In the genomic region with DNA sequence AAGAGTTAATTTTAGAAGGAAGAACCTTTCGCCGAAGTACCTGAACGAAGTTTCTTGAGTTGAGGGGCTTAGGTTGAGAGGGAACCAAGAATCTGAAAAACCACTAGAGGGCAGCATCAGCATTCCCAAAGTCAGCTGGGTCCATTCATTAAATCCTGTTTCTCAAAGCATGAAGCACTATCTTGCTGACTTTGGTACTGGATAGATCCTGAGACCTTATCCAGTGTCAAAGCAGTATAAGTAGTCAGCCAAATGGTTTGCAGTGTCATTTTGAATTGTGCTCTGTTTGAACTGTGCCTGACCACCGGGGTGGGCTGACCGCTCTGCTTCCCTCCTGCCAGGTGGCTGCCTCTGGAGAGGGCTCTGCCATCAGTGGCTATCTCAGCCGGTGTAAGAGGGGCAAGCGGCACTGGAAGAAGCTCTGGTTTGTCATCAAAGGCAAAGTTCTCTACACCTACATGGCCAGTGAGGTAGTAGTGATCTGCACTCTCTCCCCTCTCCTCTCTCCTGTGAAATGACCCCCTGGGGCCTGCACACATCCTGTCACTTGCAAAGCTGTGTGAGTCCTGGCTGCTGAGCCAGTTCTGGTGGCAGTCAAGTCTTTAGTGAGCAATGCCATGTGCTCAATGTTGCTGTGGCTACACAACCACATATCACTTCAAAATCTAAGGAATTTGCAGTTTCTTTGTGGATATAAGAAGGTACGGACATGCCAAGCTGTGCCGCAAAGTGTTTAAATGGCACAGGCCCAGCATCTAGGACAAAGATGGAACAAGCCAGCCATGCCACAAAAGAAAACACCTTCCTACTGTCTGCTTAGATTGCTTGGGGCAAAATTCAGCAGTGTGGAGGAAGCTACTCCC, we compare ENCODE assay signal across 8 cellular contexts. TPM values are rescaled to one million over a fixed set of nuclear protein-coding genes. Genes with fewer than 3 reads are reported as not detected.
DNase-seq lines count a peak whose midpoint lies in the region; ATAC-seq and TF ChIP-seq lines count a peak whose summit lies in the region.

No MANE protein-coding gene starts in this region.

- no peaks in the 10 kb centered on the region for H3K27me3 Mint-ChIP-seq in CD4-positive, CD25-positive, alpha-beta regulatory T cell
- no peaks in the 10 kb centered on the region for H3K27me3 Mint-ChIP-seq in stimulated activated memory B cell treated with anti-CD40 and anti-IgM and Interleukin-4, amounts not matched to agents 10 μg/mL and 1 μg/mL and 100 μg/mL, for 72 hours

- DNase-seq in CD4-positive, CD25-positive, alpha-beta regulatory T cell, result peak in 2 of 3 donors; percentile 33 to 67
- DNase-seq in NCI-H226, result peak; percentile 24
- no peak for DNase-seq in ascending aorta (ENCODE audit: low spot score in 2 of 2)
- DNase-seq in iPS DF 4.7 (ENCODE audit: extremely low read depth, low spot score), result peak; percentile 80
- DNase-seq in stimulated activated naive CD8-positive, alpha-beta T cell treated with anti-CD3 and anti-CD28 coated beads, Interleukin-15, Interleukin-2, amounts not matched to agents 100 U/mL and 50 U/mL, for 24 hours, result peak; percentile 34
- DNase-seq in GDM1 (lab: John Stamatoyannopoulos, UW), result no peak

- H3K9me3 ChIP-seq in CD4-positive, CD25-positive, alpha-beta regulatory T cell (ENCODE audit: control insufficient read depth in 2 of 2, low read length in 2 of 2), result no peaks in the 10 kb centered on the region
- H3K9me3 ChIP-seq in ascending aorta, result no peaks in the 10 kb centered on the region

- H3K4me1 ChIP-seq in CD4-positive, CD25-positive, alpha-beta regulatory T cell (ENCODE audit: control insufficient read depth, insufficient read depth, low read length, poor library complexity, severe bottlenecking), result no peaks in the 10 kb centered on the region
- H3K4me1 ChIP-seq in ascending aorta, result peaks cover 0 to 4% of the 10 kb centered on the region in 2 donors

- peaks cover 0 to 2% (median 0%) of the 10 kb centered on the region in 4 donors for H3K4me1 Mint-ChIP-seq in CD4-positive, CD25-positive, alpha-beta regulatory T cell
- no peaks in the 10 kb centered on the region for H3K4me1 Mint-ChIP-seq in stimulated activated memory B cell treated with anti-CD40 and anti-IgM and Interleukin-4, amounts not matched to agents 10 μg/mL and 1 μg/mL and 100 μg/mL, for 72 hours

- no peak overlapping the region for H3K4me3 Mint-ChIP-seq in CD4-positive, CD25-positive, alpha-beta regulatory T cell
- H3K4me3 Mint-ChIP-seq in stimulated activated memory B cell treated with anti-CD40 and anti-IgM and Interleukin-4, amounts not matched to agents 10 μg/mL and 1 μg/mL and 100 μg/mL, for 72 hours, result no peak overlapping the region

- H3K36me3 ChIP-seq in CD4-positive, CD25-positive, alpha-beta regulatory T cell (ENCODE audit: control insufficient read depth, insufficient read depth, low read length), result no peaks in the 10 kb centered on the region
- peaks cover 0 to 5% of the 10 kb centered on the region in 2 donors for H3K36me3 ChIP-seq in ascending aorta

- H3K4me3 ChIP-seq in CD4-positive, CD25-positive, alpha-beta regulatory T cell (ENCODE audit: low read depth, low read length), result no peak overlapping the region
- H3K4me3 ChIP-seq in ascending aorta, result no peak overlapping the region

- intact Hi-C loops in ascending aorta (cut with DNase I), result no loop called here

- H3K27me3 ChIP-seq in CD4-positive, CD25-positive, alpha-beta regulatory T cell (ENCODE audit: control insufficient read depth, insufficient read depth, low read length), result no peaks in the 10 kb centered on the region
- no peaks in the 10 kb centered on the region for H3K27me3 ChIP-seq in ascending aorta

- no peak overlapping the region for H3K27ac ChIP-seq in CD4-positive, CD25-positive, alpha-beta regulatory T cell (ENCODE audit: insufficient read depth, low read length, poor library complexity, severe bottlenecking)
- no peak overlapping the region for H3K27ac ChIP-seq in ascending aorta

- H3K27ac Mint-ChIP-seq in CD4-positive, CD25-positive, alpha-beta regulatory T cell, result no peak overlapping the region
- H3K27ac Mint-ChIP-seq in stimulated activated memory B cell treated with anti-CD40 and anti-IgM and Interleukin-4, amounts not matched to agents 10 μg/mL and 1 μg/mL and 100 μg/mL, for 72 hours, result no peak overlapping the region

- TF ChIP-seq CTCF in ascending aorta (IDR thresholded peaks at IDR 0.05), result peak; percentile 48 to 74 (median 57)

- H3K9me3 Mint-ChIP-seq in CD4-positive, CD25-positive, alpha-beta regulatory T cell, result no peaks in the 10 kb centered on the region
- H3K9me3 Mint-ChIP-seq in stimulated activated memory B cell treated with anti-CD40 and anti-IgM and Interleukin-4, amounts not matched to agents 10 μg/mL and 1 μg/mL and 100 μg/mL, for 72 hours, result no peaks in the 10 kb centered on the region

- ATAC-seq in CD4-positive, CD25-positive, alpha-beta regulatory T cell (ENCODE audit: low read depth in 2 of 2), result no peak
- ATAC-seq in GM18498 (IDR thresholded peaks at IDR 0.05; ENCODE audit: unreplicated experiment), result peak; percentile 47
- no peak for ATAC-seq in stimulated activated naive CD8-positive, alpha-beta T cell treated with anti-CD3 and anti-CD28 coated beads, Interleukin-15, Interleukin-2, amounts not matched to agents 100 U/mL and 50 U/mL, for 24 hours
- no peak for ATAC-seq in stimulated activated memory B cell treated with anti-CD40 and anti-IgM and Interleukin-4, amounts not matched to agents 10 μg/mL and 1 μg/mL and 100 μg/mL, for 72 hours

- H3K36me3 Mint-ChIP-seq in CD4-positive, CD25-positive, alpha-beta regulatory T cell, result no peaks in the 10 kb centered on the region
- H3K36me3 Mint-ChIP-seq in stimulated activated memory B cell treated with anti-CD40 and anti-IgM and Interleukin-4, amounts not matched to agents 10 μg/mL and 1 μg/mL and 100 μg/mL, for 72 hours, result no peaks in the 10 kb centered on the region

RNA-seq across cellular contexts. Expression of a gene that starts 21.4 kb away (rescaled TPM):
- 61.5 TPM for total RNA-seq in CD4-positive, CD25-positive, alpha-beta regulatory T cell
- 10 to 100 TPM in 3 of 4 donors, 1 to 10 TPM in 1; 9.3 to 13.8 (median 11.4) TPM for polyA plus RNA-seq in CD4-positive, CD25-positive, alpha-beta regulatory T cell
- 23.5 TPM for total RNA-seq in ascending aorta

Comparison
In these comparisons a context has a peak if more than half of its experiments do, and no peak if none do; other contexts are left out.
1. DNase-seq: peak in CD4-positive, CD25-positive, alpha-beta regulatory T cell (2 of 3), NCI-H226 (single experiment), iPS DF 4.7 (single experiment) and stimulated activated naive CD8-positive, alpha-beta T cell treated with anti-CD3 and anti-CD28 coated beads, Interleukin-15, Interleukin-2, amounts not matched to agents 100 U/mL and 50 U/mL, for 24 hours (single experiment); none in ascending aorta (0 of 2) and GDM1 (single experiment).